In the genomic region with DNA sequence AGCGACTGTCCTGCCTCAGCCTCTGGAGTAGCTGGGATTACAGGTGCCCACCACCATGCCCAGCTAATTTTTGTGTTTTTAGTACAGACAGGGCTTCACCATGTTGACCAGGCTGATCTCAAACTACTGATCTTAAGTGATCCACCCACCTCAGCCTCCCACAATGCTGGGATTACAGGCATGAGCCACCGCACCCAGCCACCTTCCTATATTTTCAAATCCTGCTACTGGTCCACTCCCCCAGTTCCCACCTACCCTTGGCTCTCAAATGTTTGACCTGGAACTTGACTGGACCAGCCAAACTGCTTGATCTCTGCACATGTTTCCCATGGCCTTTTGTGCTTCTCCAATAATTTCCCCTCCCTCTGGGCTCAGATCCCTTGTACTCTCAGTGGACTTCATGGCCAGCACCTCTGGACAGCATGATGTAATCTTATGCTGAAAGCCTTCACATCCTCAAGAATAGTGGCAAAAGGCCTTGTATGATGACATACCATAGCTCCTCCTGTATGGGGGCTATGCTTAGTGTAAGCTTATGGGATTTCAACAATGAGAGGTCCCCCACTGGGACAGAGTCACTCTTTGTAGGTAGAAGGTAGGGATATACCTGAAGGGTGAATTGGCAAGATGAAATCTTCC, we compare ENCODE assay signal across 38 cellular contexts. TPM values are rescaled to one million over a fixed set of nuclear protein-coding genes. Genes with fewer than 3 reads are reported as not detected.
"Had no signal": no experiment of that assay in that cellular context is flagged by ENCODE, and none has a peak within 500 bp of the region (broad histone marks: within the 10 kb centered on the region; RNA-seq: fewer than 3 reads in every experiment).

No MANE protein-coding gene starts in this region.

- H3K4me3 Mint-ChIP-seq: activated CD8-positive, alpha-beta memory T cell treated with anti-CD3 and anti-CD28 coated beads, Interleukin-2, amount 10 ng/mL, durations not matched to agents 7 days and 5 days; activated CD8-positive, alpha-beta T cell treated with anti-CD3 and anti-CD28 coated beads for 36 hours; effector memory CD8-positive, alpha-beta T cell; stimulated activated naive CD8-positive, alpha-beta T cell treated with anti-CD3 and anti-CD28 coated beads, Interleukin-15, Interleukin-2, amounts not matched to agents 100 ng/mL and 50 ng/mL, for 24 hours; T-helper 2 cell treated with Interferon-gamma antibody and Interleukin-4, amounts not matched to agents 5 μg/mL and 100 μg/mL, for 36 hours had no signal

- H3K27ac ChIP-seq: cardiac muscle cell, coronary artery, dorsolateral prefrontal cortex, skin epidermis, upper lobe of right lung had no signal

- H3K9me3 ChIP-seq: heart left ventricle, mucosa of descending colon, upper lobe of right lung had no signal

- H3K4me3 ChIP-seq: cardiac muscle cell, coronary artery, dorsolateral prefrontal cortex, heart left ventricle, mucosa of descending colon, skin epidermis, upper lobe of right lung had no signal

- H3K36me3 Mint-ChIP-seq: activated CD8-positive, alpha-beta memory T cell treated with anti-CD3 and anti-CD28 coated beads, Interleukin-2, amount 10 ng/mL, durations not matched to agents 7 days and 5 days; activated naive CD8-positive, alpha-beta T cell; immature natural killer cell; T-cell had no signal

- H3K36me3 ChIP-seq: cardiac muscle cell, heart left ventricle, upper lobe of right lung had no signal

- H3K27ac Mint-ChIP-seq: activated B cell treated with CpG ODN at 0.5 μM for 24 hours; activated CD8-positive, alpha-beta memory T cell treated with anti-CD3 and anti-CD28 coated beads, Interleukin-2, amount 10 ng/mL, durations not matched to agents 7 days and 5 days; activated CD8-positive, alpha-beta T cell treated with anti-CD3 and anti-CD28 coated beads for 36 hours; activated naive CD8-positive, alpha-beta T cell; activated T-helper 2 cell treated with anti-CD3 and anti-CD28 coated beads, Interferon-gamma antibody, Interleukin-2, Interleukin-4, amounts not matched to agents 10 μg/mL and 5 μg/mL and 100 μg/mL, durations not matched to agents 14 hours and 24 hours and 36 hours; effector memory CD8-positive, alpha-beta T cell; immature natural killer cell; nephron progenitor cell; stimulated activated naive CD8-positive, alpha-beta T cell treated with anti-CD3 and anti-CD28 coated beads, Interleukin-15, Interleukin-2, amounts not matched to agents 100 ng/mL and 50 ng/mL, for 24 hours; T-cell; T-helper 2 cell treated with Interferon-gamma antibody and Interleukin-4, amounts not matched to agents 5 μg/mL and 100 μg/mL, for 36 hours had no signal

- DNase-seq: activated B cell treated with CpG ODN at 0.5 μM for 24 hours; activated CD4-positive, alpha-beta T cell treated with anti-CD3 and anti-CD28 coated beads, Interleukin-2, amount 50 U/mL, for 1 hour; activated CD8-positive, alpha-beta memory T cell treated with anti-CD3 and anti-CD28 coated beads, Interleukin-2, amount 10 ng/mL, durations not matched to agents 7 days and 5 days; activated CD8-positive, alpha-beta T cell treated with anti-CD3 and anti-CD28 coated beads for 36 hours; activated T-cell treated with anti-CD3 and anti-CD28 coated beads, Interleukin-2, amount 50 U/mL, for 48 hours; anterior cingulate cortex; dorsolateral prefrontal cortex; effector memory CD8-positive, alpha-beta T cell; foreskin fibroblast; heart left ventricle; hypothalamus; immature natural killer cell; mucosa of descending colon; nephron progenitor cell; occipital lobe; stimulated activated CD4-positive, alpha-beta T cell treated with anti-CD3 and anti-CD28 coated beads, Interleukin-12 subunit alpha, Interleukin-12 subunit beta, amount 100 ng/mL, for 4 hours; stimulated activated CD4-positive, alpha-beta T cell treated with anti-CD3 and anti-CD28 coated beads, Interleukin-4, amount 100 ng/mL, for 1 hour; substantia nigra; T-cell; upper lobe of right lung had no signal

- H3K9me3 Mint-ChIP-seq: activated B cell treated with CpG ODN at 0.5 μM for 24 hours; activated CD8-positive, alpha-beta T cell treated with anti-CD3 and anti-CD28 coated beads for 36 hours; activated T-helper 2 cell treated with anti-CD3 and anti-CD28 coated beads, Interferon-gamma antibody, Interleukin-2, Interleukin-4, amounts not matched to agents 10 μg/mL and 5 μg/mL and 100 μg/mL, durations not matched to agents 14 hours and 24 hours and 36 hours; effector memory CD8-positive, alpha-beta T cell; immature natural killer cell; nephron progenitor cell; stimulated activated naive CD8-positive, alpha-beta T cell treated with anti-CD3 and anti-CD28 coated beads, Interleukin-15, Interleukin-2, amounts not matched to agents 100 ng/mL and 50 ng/mL, for 24 hours; T-cell; T-helper 2 cell treated with Interferon-gamma antibody and Interleukin-4, amounts not matched to agents 5 μg/mL and 100 μg/mL, for 36 hours had no signal

- ATAC-seq: activated CD8-positive, alpha-beta memory T cell treated with anti-CD3 and anti-CD28 coated beads, Interleukin-2, amount 10 ng/mL, durations not matched to agents 7 days and 5 days; activated CD8-positive, alpha-beta T cell treated with anti-CD3 and anti-CD28 coated beads for 36 hours; effector memory CD8-positive, alpha-beta T cell; left lobe of liver; mucosa of descending colon; sciatic nerve; T-cell; upper lobe of right lung had no signal

RNA-seq across cellular contexts. Expression of a gene that starts 2.5 kb away (rescaled TPM):
- total RNA-seq: left lobe of liver, lung microvascular endothelial cell had no signal
- polyA plus RNA-seq: cardiac muscle cell had no signal

RNA-seq across cellular contexts. Expression of a gene that starts 22.1 kb away (rescaled TPM):
- total RNA-seq: activated B cell treated with CpG ODN at 0.5 μM for 24 hours; activated CD8-positive, alpha-beta memory T cell treated with anti-CD3 and anti-CD28 coated beads, Interleukin-2, amount 10 ng/mL, durations not matched to agents 7 days and 5 days; activated CD8-positive, alpha-beta T cell treated with anti-CD3 and anti-CD28 coated beads for 36 hours; activated T-helper 2 cell treated with anti-CD3 and anti-CD28 coated beads, Interferon-gamma antibody, Interleukin-2, Interleukin-4, amounts not matched to agents 10 μg/mL and 5 μg/mL and 100 μg/mL, durations not matched to agents 14 hours and 24 hours and 36 hours; cardiac muscle cell; cerebellum; dorsolateral prefrontal cortex; endothelial cell of umbilical vein; heart left ventricle; kidney epithelial cell; left lobe of liver; lung microvascular endothelial cell; mesenteric fat pad; mucosa of descending colon; occipital lobe; pulmonary artery endothelial cell; sciatic nerve; T-cell; upper lobe of right lung had no signal
- polyA plus RNA-seq: adipose tissue, cardiac muscle cell, endothelial cell of umbilical vein, esophagus, heart left ventricle, immature natural killer cell, thymus had no signal
